Comparison of ENCODE assay signal across 1 cellular context in the genomic region with DNA sequence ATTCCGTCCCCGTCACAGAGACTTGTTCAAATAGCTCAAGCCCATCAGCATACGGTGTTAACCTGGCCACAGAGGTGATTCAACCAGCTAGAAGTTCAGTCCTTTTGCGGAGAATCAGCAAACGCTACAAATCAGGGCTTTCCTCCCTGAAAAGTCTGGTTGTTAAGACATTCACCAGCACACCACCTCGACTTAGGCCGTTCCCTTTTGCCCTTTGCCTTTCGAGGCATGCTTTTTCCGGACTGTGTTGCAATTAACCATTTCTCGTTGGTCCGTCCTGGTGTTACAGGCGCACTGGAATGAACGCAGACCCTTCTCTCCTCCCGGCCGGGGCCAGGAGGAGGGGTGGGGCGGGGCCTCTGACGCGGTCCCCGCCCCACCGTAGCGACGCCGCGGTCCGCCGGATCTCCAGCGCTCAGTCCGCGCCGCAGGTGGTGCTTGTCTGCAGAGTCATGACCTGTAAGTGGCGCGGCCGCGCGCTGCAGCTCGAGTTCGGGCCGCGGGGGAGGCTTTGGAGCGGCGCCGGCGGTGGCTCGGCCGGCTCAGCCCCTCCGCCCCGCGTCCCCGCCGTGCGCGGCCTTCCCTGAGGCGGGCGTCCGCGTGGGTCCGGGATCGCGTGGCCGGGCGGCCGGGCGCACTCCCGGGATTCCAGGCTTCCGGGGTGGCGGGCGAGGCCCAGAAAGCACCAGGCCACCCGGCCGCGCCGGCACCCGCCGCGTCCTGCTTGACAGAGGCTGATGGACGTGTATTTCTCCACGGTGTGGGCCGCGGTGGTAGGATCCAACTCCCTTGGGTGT.
TF ChIP-seq lines count a peak whose summit lies in the region.

A gene with protein sequence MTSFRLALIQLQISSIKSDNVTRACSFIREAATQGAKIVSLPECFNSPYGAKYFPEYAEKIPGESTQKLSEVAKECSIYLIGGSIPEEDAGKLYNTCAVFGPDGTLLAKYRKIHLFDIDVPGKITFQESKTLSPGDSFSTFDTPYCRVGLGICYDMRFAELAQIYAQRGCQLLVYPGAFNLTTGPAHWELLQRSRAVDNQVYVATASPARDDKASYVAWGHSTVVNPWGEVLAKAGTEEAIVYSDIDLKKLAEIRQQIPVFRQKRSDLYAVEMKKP (plus strand): TSS at position 418 of the 797 bp plus-strand sequence. CDS start 35 bp downstream, at position 453.

TF ChIP-seq in HepG2, 621 proteins besides CTCF, POLR2A, EP300 and RAD21 (continued from another document and continues in another):
- TF ChIP-seq, protein P1, sequence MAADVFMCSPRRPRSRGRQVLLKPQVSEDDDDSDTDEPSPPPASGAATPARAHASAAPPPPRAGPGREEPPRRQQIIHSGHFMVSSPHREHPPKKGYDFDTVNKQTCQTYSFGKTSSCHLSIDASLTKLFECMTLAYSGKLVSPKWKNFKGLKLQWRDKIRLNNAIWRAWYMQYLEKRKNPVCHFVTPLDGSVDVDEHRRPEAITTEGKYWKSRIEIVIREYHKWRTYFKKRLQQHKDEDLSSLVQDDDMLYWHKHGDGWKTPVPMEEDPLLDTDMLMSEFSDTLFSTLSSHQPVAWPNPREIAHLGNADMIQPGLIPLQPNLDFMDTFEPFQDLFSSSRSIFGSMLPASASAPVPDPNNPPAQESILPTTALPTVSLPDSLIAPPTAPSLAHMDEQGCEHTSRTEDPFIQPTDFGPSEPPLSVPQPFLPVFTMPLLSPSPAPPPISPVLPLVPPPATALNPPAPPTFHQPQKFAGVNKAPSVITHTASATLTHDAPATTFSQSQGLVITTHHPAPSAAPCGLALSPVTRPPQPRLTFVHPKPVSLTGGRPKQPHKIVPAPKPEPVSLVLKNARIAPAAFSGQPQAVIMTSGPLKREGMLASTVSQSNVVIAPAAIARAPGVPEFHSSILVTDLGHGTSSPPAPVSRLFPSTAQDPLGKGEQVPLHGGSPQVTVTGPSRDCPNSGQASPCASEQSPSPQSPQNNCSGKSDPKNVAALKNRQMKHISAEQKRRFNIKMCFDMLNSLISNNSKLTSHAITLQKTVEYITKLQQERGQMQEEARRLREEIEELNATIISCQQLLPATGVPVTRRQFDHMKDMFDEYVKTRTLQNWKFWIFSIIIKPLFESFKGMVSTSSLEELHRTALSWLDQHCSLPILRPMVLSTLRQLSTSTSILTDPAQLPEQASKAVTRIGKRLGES (CRISPR knock-in tag; IDR thresholded peaks at IDR 0.05; ENCODE audit: borderline replicate concordance), result 0 out of 2 replicates have a peak, but pooled peaks have one; percentile 31
- TF ChIP-seq ZNF10 (CRISPR knock-in tag; IDR thresholded peaks at IDR 0.05; ENCODE audit: borderline replicate concordance, low read depth) (no peak), HNRNPUL1 (IDR thresholded peaks at IDR 0.05; ENCODE audit: low read depth, low read length) (no peak), ZNF256 (CRISPR knock-in tag; conservative IDR thresholded peaks at IDR 0.05) (peak; percentile 81; the same call in 1 of the 2 replicates), ZNF768 (CRISPR knock-in tag; IDR thresholded peaks at IDR 0.05) (peak; percentile 30; the same call in 1 of the 2 replicates), FOXK2 (IDR thresholded peaks at IDR 0.05) (no peak), ZNF292 (CRISPR knock-in tag; IDR thresholded peaks at IDR 0.05; ENCODE audit: borderline replicate concordance, low read depth) (peak; percentile 94; the same call in 1 of the 2 replicates), ZNF614 (CRISPR knock-in tag; IDR thresholded peaks at IDR 0.05; ENCODE audit: borderline replicate concordance) (peak; percentile 86; the same call in 1 of the 2 replicates), ZNF281 (CRISPR knock-in tag; IDR thresholded peaks at IDR 0.05; ENCODE audit: borderline replicate concordance) (no peak), MIER3 (CRISPR knock-in tag; IDR thresholded peaks at IDR 0.05; ENCODE audit: borderline replicate concordance) (no peak), ZNF136 (CRISPR knock-in tag; IDR thresholded peaks at IDR 0.05; ENCODE audit: low read depth) (no peak), ZNF350 (CRISPR knock-in tag; IDR thresholded peaks at IDR 0.05; ENCODE audit: borderline replicate concordance, low read depth) (peak; percentile 39; the same call in 1 of the 2 replicates), SIX4 (CRISPR knock-in tag; IDR thresholded peaks at IDR 0.05) (no peak), PHF5A (CRISPR knock-in tag; IDR thresholded peaks at IDR 0.05; ENCODE audit: low read depth, unreplicated experiment) (no peak), ZNF264 (CRISPR knock-in tag; IDR thresholded peaks at IDR 0.05) (peak; percentile 87; the same call in 1 of the 2 replicates), TEAD2 (CRISPR knock-in tag; IDR thresholded peaks at IDR 0.05) (0 out of 2 replicates have a peak, but pooled peaks have one; percentile 49), ZNF441 (CRISPR knock-in tag; IDR thresholded peaks at IDR 0.05; ENCODE audit: borderline replicate concordance) (peak; percentile 68), ZBTB7A (CRISPR knock-in tag; IDR thresholded peaks at IDR 0.05) (no peak), BCL3 (CRISPR knock-in tag; IDR thresholded peaks at IDR 0.05) (no peak), IKZF5 (CRISPR knock-in tag; IDR thresholded peaks at IDR 0.05) (no peak; the same call in 1 of the 2 replicates), TOE1 (CRISPR knock-in tag; IDR thresholded peaks at IDR 0.05) (no peak), ETV5 (CRISPR knock-in tag; IDR thresholded peaks at IDR 0.05; ENCODE audit: borderline replicate concordance) (no peak; the same call in none of the 2 replicates), ZNF547 (CRISPR knock-in tag; IDR thresholded peaks at IDR 0.05) (peak; percentile 61; the same call in 1 of the 2 replicates), SAFB2 (CRISPR knock-in tag; IDR thresholded peaks at IDR 0.05; ENCODE audit: borderline replicate concordance, low read depth) (no peak; the same call in 1 of the 2 replicates), KDM5A (IDR thresholded peaks at IDR 0.05; ENCODE audit: borderline replicate concordance, low read length) (no peak; the same call in 1 of the 2 replicates)
- TF ChIP-seq, protein P2, sequence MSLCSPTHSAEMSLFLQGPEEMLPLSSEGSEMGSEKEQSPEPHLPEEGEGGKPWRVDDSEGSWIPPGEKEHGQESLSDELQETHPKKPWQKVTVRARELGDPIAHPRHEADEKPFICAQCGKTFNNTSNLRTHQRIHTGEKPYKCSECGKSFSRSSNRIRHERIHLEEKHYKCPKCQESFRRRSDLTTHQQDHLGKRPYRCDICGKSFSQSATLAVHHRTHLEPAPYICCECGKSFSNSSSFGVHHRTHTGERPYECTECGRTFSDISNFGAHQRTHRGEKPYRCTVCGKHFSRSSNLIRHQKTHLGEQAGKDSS (CRISPR knock-in tag; IDR thresholded peaks at IDR 0.05; ENCODE audit: borderline replicate concordance, low read depth), result peak; percentile 56; the same call in 1 of the 2 replicates
- TF ChIP-seq, protein P3, sequence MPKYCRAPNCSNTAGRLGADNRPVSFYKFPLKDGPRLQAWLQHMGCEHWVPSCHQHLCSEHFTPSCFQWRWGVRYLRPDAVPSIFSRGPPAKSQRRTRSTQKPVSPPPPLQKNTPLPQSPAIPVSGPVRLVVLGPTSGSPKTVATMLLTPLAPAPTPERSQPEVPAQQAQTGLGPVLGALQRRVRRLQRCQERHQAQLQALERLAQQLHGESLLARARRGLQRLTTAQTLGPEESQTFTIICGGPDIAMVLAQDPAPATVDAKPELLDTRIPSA (CRISPR knock-in tag; IDR thresholded peaks at IDR 0.05; ENCODE audit: borderline replicate concordance), result no peak
- TF ChIP-seq, protein P4, sequence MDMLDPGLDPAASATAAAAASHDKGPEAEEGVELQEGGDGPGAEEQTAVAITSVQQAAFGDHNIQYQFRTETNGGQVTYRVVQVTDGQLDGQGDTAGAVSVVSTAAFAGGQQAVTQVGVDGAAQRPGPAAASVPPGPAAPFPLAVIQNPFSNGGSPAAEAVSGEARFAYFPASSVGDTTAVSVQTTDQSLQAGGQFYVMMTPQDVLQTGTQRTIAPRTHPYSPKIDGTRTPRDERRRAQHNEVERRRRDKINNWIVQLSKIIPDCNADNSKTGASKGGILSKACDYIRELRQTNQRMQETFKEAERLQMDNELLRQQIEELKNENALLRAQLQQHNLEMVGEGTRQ (IDR thresholded peaks at IDR 0.05; ENCODE audit: low read depth, low read length), result no peak
- TF ChIP-seq, protein P4 (CRISPR knock-in tag; IDR thresholded peaks at IDR 0.05; ENCODE audit: borderline replicate concordance), result no peak
- TF ChIP-seq, protein P5, sequence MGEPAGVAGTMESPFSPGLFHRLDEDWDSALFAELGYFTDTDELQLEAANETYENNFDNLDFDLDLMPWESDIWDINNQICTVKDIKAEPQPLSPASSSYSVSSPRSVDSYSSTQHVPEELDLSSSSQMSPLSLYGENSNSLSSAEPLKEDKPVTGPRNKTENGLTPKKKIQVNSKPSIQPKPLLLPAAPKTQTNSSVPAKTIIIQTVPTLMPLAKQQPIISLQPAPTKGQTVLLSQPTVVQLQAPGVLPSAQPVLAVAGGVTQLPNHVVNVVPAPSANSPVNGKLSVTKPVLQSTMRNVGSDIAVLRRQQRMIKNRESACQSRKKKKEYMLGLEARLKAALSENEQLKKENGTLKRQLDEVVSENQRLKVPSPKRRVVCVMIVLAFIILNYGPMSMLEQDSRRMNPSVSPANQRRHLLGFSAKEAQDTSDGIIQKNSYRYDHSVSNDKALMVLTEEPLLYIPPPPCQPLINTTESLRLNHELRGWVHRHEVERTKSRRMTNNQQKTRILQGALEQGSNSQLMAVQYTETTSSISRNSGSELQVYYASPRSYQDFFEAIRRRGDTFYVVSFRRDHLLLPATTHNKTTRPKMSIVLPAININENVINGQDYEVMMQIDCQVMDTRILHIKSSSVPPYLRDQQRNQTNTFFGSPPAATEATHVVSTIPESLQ (CRISPR knock-in tag; conservative IDR thresholded peaks at IDR 0.05), result no peak
- TF ChIP-seq, protein P6, sequence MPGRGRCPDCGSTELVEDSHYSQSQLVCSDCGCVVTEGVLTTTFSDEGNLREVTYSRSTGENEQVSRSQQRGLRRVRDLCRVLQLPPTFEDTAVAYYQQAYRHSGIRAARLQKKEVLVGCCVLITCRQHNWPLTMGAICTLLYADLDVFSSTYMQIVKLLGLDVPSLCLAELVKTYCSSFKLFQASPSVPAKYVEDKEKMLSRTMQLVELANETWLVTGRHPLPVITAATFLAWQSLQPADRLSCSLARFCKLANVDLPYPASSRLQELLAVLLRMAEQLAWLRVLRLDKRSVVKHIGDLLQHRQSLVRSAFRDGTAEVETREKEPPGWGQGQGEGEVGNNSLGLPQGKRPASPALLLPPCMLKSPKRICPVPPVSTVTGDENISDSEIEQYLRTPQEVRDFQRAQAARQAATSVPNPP (CRISPR knock-in tag; IDR thresholded peaks at IDR 0.05), result peak; percentile 91
- TF ChIP-seq, protein P7, sequence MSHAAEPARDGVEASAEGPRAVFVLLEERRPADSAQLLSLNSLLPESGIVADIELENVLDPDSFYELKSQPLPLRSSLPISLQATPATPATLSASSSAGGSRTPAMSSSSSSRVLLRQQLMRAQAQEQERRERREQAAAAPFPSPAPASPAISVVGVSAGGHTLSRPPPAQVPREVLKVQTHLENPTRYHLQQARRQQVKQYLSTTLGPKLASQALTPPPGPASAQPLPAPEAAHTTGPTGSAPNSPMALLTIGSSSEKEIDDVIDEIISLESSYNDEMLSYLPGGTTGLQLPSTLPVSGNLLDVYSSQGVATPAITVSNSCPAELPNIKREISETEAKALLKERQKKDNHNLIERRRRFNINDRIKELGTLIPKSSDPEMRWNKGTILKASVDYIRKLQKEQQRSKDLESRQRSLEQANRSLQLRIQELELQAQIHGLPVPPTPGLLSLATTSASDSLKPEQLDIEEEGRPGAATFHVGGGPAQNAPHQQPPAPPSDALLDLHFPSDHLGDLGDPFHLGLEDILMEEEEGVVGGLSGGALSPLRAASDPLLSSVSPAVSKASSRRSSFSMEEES (CRISPR knock-in tag; IDR thresholded peaks at IDR 0.05), result no peak; the same call in 1 of the 2 replicates
